ENCODE assay signal across 8 cellular contexts in the genomic region with DNA sequence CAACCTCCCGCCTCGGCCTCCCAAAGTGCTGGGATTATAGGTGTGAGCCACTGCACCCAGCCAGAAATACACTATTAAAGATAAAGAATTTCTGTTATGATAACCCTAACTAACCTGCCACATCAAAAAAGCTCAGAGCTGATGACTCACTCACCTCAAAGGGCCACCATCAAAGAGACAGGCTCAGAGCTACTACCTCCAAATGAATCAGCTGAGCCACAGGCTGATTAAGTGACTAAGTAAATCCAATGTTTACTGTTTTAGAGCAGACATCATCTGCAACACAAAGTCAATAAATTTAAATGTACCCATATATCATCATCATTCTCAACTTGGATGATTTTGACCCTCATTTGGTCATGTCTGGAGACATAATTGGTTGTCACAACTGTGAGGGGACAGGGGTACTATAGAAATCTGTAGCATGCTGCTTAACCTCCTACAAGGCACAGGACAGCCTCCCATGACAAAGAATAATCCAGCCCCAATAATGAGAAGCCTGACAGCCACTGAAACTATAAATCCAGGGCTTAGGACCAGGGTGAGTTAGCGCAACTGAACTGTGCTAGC.
DNase-seq lines count a peak whose midpoint lies in the region; ATAC-seq and TF ChIP-seq lines count a peak whose summit lies in the region.

No MANE protein-coding gene starts in this region.

- H3K9me2 ChIP-seq in HCT116 (ENCODE audit: insufficient read depth), result no peaks in the 10 kb centered on the region

- H3K27ac ChIP-seq in HCT116 (ENCODE audit: low read depth, low read length) (peak overlapping the region; percentile 25), WERI-Rb-1 (peak overlapping the region; percentile 28), brain microvascular endothelial cell (no peak overlapping the region)

- no peaks in the 10 kb centered on the region for H3K79me2 ChIP-seq in HCT116 (ENCODE audit: insufficient read depth, low read length)

- ATAC-seq in HCT116 (peak; percentile 88), GM19452 (IDR thresholded peaks at IDR 0.05; ENCODE audit: unreplicated experiment) (no peak)

- H3K4me1 ChIP-seq in HCT116 (ENCODE audit: control insufficient read depth in 1 of 2, insufficient read depth in 2 of 2, low read length in 2 of 2), result peaks cover 32 to 44% of the 10 kb centered on the region in 2 experiments

- no peaks in the 10 kb centered on the region for H4K20me1 ChIP-seq in HCT116 (ENCODE audit: insufficient read depth)

- H3K9me3 ChIP-seq in HCT116 (ENCODE audit: control insufficient read depth in 1 of 2, insufficient read depth in 1 of 2, low read depth in 1 of 2, low read length in 2 of 2) (no peaks in the 10 kb centered on the region), WERI-Rb-1 (ENCODE audit: severe bottlenecking) (no peaks in the 10 kb centered on the region)

- peak; percentile 30; the same call in 1 of the 2 replicates for TF ChIP-seq RAD21 in HCT116 (IDR thresholded peaks at IDR 0.05; ENCODE audit: low read depth)

- POLR2A ChIA-PET in HCT116 (lab: Charles Lee), result interaction anchor here (1.5 kb wide), 1 partner anchor 88 kb away, joined by 3 read pairs; no protein-coding TSS in a partner anchor

- in situ Hi-C loops in KBM-7 (cut with MboI; ENCODE audit: low pct_unique_long_range_greater_than_20kb, low sequenced_read_pairs), result no loop called here
- in situ Hi-C loops in brain microvascular endothelial cell (cut with HindIII; ENCODE audit: low pct_ligation_motif_present, low sequenced_read_pairs), result no loop called here

- RAD21 ChIA-PET in HCT116 (lab: Charles Lee; ENCODE audit: low non-redundant PET in 1 of 2, low total read pairs in 2 of 2, uncharacterized antibody in 2 of 2, unreplicated experiment in 2 of 2), result interaction anchor here (0.6 to 0.7 kb wide), 2 partner anchors 19 to 39 kb away, joined by 3 to 5 read pairs; no protein-coding TSS in a partner anchor

- H3K9ac ChIP-seq in HCT116 (ENCODE audit: low read length), result peak overlapping the region; percentile 19

- no TSS peak for BruUV-seq in HCT116 (replicated peaks; lab: Mats Ljungman, UMichigan)

- H3K4me3 ChIP-seq in HCT116 (replicated peaks in 1 of 2; ENCODE audit: low read depth in 1 of 2, low read length in 2 of 2) (peak overlapping the region in 1 of 2 experiments; percentile 2; a peak in 1 of 4 replicates), WERI-Rb-1 (ENCODE audit: low read depth, low read length) (no peak overlapping the region), epithelial cell of esophagus (ENCODE audit: low read length) (no peak overlapping the region), brain microvascular endothelial cell (ENCODE audit: low read depth, low read length) (no peak overlapping the region)

- H3K27me3 ChIP-seq in HCT116 (ENCODE audit: insufficient read depth, low read length) (no peaks in the 10 kb centered on the region), WERI-Rb-1 (ENCODE audit: insufficient read depth, low read depth, severe bottlenecking) (no peaks in the 10 kb centered on the region), brain microvascular endothelial cell (replicated peaks) (no peaks in the 10 kb centered on the region)

- TF ChIP-seq CTCF in HCT116 (IDR thresholded peaks at IDR 0.05 in 2 of 3, conservative IDR thresholded peaks at IDR 0.05 in 1 of 3; ENCODE audit: borderline replicate concordance in 1 of 3, insufficient read depth in 1 of 3, low read depth in 2 of 3, low read length in 2 of 3) (no peak), WERI-Rb-1 (IDR thresholded peaks at IDR 0.05; ENCODE audit: low read depth, low read length) (no peak), epithelial cell of esophagus (IDR thresholded peaks at IDR 0.05; ENCODE audit: insufficient read depth, low read depth, low read length, missing control alignments) (no peak), brain microvascular endothelial cell (IDR thresholded peaks at IDR 0.05; ENCODE audit: low read depth, low read length, missing control alignments) (no peak)

- peak overlapping the region; percentile 64 for H3K4me2 ChIP-seq in HCT116 (ENCODE audit: low read length)

- H3K36me3 ChIP-seq in HCT116 (ENCODE audit: control insufficient read depth in 1 of 2, insufficient read depth in 2 of 2, low read length in 2 of 2) (0 out of 4 replicates have a peak, but pooled peaks cover 0 to 3% of the 10 kb centered on the region in 2 experiments), WERI-Rb-1 (peaks cover 1% of the 10 kb centered on the region), brain microvascular endothelial cell (replicated peaks) (peaks cover under 1% of the 10 kb centered on the region)

- DNase-seq in HCT116 (ENCODE audit: low read depth, low spot score), result peak; percentile 96
- DNase-seq in WERI-Rb-1, result peak; percentile 44
- DNase-seq in epithelial cell of esophagus (ENCODE audit: low read depth), result peak; percentile 81
- DNase-seq in stimulated activated CD8-positive, alpha-beta memory T cell treated with anti-CD3 and anti-CD28 coated beads, Interleukin-12 subunit alpha, Interleukin-12 subunit beta, amount 100 ng/mL, for 1 hour (ENCODE audit: low read depth), result peak; percentile 23
- DNase-seq in KBM-7, result no peak
- no peak for DNase-seq in brain microvascular endothelial cell
- no peak for DNase-seq in T-helper 9 cell

- no peak for TF ChIP-seq POLR2A in HCT116 (IDR thresholded peaks at IDR 0.05; ENCODE audit: borderline replicate concordance, extremely low read depth, insufficient read depth, insufficient read length)

- H2AFZ ChIP-seq in HCT116 (ENCODE audit: low read depth, low read length, poor library complexity, severe bottlenecking), result no peak overlapping the region

- CTCF ChIA-PET in HCT116 (lab: Charles Lee), result interaction anchor here (1.0 to 1.9 kb wide), 4 partner anchors 19 to 289 kb away, joined by 3 to 5 read pairs (median 4); no protein-coding TSS in a partner anchor

- intact Hi-C loops in HCT116 (cut with micrococcal nuclease), result no loop called here

TF ChIP-seq in HCT116, 20 proteins besides CTCF, POLR2A, EP300 and RAD21 (continues in another document):
- TF ChIP-seq FOSL1 (IDR thresholded peaks at IDR 0.05; ENCODE audit: low read depth), result peak; percentile 100
- no peak for TF ChIP-seq EZH2 (IDR thresholded peaks at IDR 0.05)
- TF ChIP-seq CEBPB (IDR thresholded peaks at IDR 0.05; ENCODE audit: low read depth), result peak; percentile 93
- TF ChIP-seq, protein P1, sequence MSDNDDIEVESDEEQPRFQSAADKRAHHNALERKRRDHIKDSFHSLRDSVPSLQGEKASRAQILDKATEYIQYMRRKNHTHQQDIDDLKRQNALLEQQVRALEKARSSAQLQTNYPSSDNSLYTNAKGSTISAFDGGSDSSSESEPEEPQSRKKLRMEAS (IDR thresholded peaks at IDR 0.05), result peak; percentile 78
- TF ChIP-seq ELF1 (IDR thresholded peaks at IDR 0.05; ENCODE audit: borderline replicate concordance, low read depth), result no peak
- TF ChIP-seq, protein P2, sequence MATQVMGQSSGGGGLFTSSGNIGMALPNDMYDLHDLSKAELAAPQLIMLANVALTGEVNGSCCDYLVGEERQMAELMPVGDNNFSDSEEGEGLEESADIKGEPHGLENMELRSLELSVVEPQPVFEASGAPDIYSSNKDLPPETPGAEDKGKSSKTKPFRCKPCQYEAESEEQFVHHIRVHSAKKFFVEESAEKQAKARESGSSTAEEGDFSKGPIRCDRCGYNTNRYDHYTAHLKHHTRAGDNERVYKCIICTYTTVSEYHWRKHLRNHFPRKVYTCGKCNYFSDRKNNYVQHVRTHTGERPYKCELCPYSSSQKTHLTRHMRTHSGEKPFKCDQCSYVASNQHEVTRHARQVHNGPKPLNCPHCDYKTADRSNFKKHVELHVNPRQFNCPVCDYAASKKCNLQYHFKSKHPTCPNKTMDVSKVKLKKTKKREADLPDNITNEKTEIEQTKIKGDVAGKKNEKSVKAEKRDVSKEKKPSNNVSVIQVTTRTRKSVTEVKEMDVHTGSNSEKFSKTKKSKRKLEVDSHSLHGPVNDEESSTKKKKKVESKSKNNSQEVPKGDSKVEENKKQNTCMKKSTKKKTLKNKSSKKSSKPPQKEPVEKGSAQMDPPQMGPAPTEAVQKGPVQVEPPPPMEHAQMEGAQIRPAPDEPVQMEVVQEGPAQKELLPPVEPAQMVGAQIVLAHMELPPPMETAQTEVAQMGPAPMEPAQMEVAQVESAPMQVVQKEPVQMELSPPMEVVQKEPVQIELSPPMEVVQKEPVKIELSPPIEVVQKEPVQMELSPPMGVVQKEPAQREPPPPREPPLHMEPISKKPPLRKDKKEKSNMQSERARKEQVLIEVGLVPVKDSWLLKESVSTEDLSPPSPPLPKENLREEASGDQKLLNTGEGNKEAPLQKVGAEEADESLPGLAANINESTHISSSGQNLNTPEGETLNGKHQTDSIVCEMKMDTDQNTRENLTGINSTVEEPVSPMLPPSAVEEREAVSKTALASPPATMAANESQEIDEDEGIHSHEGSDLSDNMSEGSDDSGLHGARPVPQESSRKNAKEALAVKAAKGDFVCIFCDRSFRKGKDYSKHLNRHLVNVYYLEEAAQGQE (IDR thresholded peaks at IDR 0.05; ENCODE audit: low read depth), result no peak
- peak; percentile 84 for TF ChIP-seq SRF (IDR thresholded peaks at IDR 0.05; ENCODE audit: low read depth)
- TF ChIP-seq SP1 (IDR thresholded peaks at IDR 0.05; ENCODE audit: low read depth), result peak; percentile 98
- no peak for TF ChIP-seq ZFX (IDR thresholded peaks at IDR 0.05)
- peak; percentile 61 for TF ChIP-seq YY1 (IDR thresholded peaks at IDR 0.05; ENCODE audit: extremely low read depth, insufficient replicate concordance, low read depth, low read length)
- TF ChIP-seq SIN3A (IDR thresholded peaks at IDR 0.05; ENCODE audit: low read depth), result peak; percentile 98
- no peak for TF ChIP-seq ZNF274 (IDR thresholded peaks at IDR 0.05; ENCODE audit: low read depth, low read length)
- TF ChIP-seq, protein P3, sequence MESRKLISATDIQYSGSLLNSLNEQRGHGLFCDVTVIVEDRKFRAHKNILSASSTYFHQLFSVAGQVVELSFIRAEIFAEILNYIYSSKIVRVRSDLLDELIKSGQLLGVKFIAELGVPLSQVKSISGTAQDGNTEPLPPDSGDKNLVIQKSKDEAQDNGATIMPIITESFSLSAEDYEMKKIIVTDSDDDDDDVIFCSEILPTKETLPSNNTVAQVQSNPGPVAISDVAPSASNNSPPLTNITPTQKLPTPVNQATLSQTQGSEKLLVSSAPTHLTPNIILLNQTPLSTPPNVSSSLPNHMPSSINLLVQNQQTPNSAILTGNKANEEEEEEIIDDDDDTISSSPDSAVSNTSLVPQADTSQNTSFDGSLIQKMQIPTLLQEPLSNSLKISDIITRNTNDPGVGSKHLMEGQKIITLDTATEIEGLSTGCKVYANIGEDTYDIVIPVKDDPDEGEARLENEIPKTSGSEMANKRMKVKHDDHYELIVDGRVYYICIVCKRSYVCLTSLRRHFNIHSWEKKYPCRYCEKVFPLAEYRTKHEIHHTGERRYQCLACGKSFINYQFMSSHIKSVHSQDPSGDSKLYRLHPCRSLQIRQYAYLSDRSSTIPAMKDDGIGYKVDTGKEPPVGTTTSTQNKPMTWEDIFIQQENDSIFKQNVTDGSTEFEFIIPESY (IDR thresholded peaks at IDR 0.05; ENCODE audit: extremely low read depth, insufficient replicate concordance, low read length), result peak; percentile 77
- peak; percentile 82; the same call in 1 of the 2 replicates for TF ChIP-seq POLR2AphosphoS5 (IDR thresholded peaks at IDR 0.05; ENCODE audit: low read depth, low read length)
- peak; percentile 90 for TF ChIP-seq CBX3 (IDR thresholded peaks at IDR 0.05; ENCODE audit: low read depth)

Comparison
In these comparisons a context has a peak if more than half of its experiments do, and no peak if none do; other contexts are left out.
1. DNase-seq: peak in HCT116 (single experiment), WERI-Rb-1 (single experiment), epithelial cell of esophagus (single experiment) and stimulated activated CD8-positive, alpha-beta memory T cell treated with anti-CD3 and anti-CD28 coated beads, Interleukin-12 subunit alpha, Interleukin-12 subunit beta, amount 100 ng/mL, for 1 hour (single experiment); none in KBM-7 (single experiment), brain microvascular endothelial cell (single experiment) and T-helper 9 cell (single experiment).